1 cellular context compared by ENCODE assay signal in genomic region chr3:152261329-152261728, GRCh38.
TF ChIP-seq lines count a peak whose summit lies in the region.

No MANE protein-coding gene starts in this region.

TF ChIP-seq in WTC11, 78 proteins besides CTCF, POLR2A, EP300 and RAD21 (continued from another document):
- no peak for TF ChIP-seq ATF2 (CRISPR knock-in tag; IDR thresholded peaks at IDR 0.05; ENCODE audit: borderline replicate concordance, low read depth)
- TF ChIP-seq AFF4 (CRISPR knock-in tag; IDR thresholded peaks at IDR 0.05; ENCODE audit: borderline replicate concordance) = no peak
- TF ChIP-seq FOXP1 (CRISPR knock-in tag; IDR thresholded peaks at IDR 0.05; ENCODE audit: borderline replicate concordance) = no peak
- no peak for TF ChIP-seq JAZF1 (CRISPR knock-in tag; IDR thresholded peaks at IDR 0.05)
- TF ChIP-seq MAX (CRISPR knock-in tag; IDR thresholded peaks at IDR 0.05) = no peak
- no peak for TF ChIP-seq SMAD3 (CRISPR knock-in tag; IDR thresholded peaks at IDR 0.05; ENCODE audit: borderline replicate concordance)
TF ChIP-seq in WTC11: peak in this region for 0.
